ENCODE assay signal across 12 cellular contexts in the genomic region with DNA sequence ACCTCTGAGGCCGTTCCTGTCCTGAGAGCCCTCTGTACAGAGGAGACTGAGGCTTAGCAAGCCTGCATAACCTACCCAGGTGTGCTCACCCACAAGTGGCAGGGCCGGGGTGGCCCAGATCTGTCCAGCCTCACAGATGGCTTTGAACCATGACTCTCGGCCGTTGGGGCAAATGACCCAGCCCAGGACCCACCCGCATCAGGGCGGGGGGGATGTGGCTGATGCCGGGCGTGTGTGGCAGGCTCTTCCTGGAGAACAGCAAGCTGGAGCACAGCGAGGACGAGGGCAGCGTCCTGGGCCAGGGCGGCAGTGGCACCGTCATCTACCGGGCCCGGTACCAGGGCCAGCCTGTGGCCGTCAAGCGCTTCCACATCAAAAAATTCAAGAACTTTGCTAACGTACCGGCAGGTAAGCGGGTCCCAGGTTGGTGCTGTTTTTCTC.
"Had no signal": no experiment of that assay in that cellular context is flagged by ENCODE, and none has a peak within 500 bp of the region (broad histone marks: within the 10 kb centered on the region; RNA-seq: fewer than 3 reads in every experiment).

No MANE protein-coding gene starts in this region.

- H3K27me3 ChIP-seq: left lung, SJCRH30 had no signal

- H3K9me3 Mint-ChIP-seq: activated naive CD8-positive, alpha-beta T cell treated with anti-CD3 and anti-CD28 coated beads for 36 hours had no signal

- H3K27me3 Mint-ChIP-seq: activated naive CD8-positive, alpha-beta T cell treated with anti-CD3 and anti-CD28 coated beads for 36 hours had no signal

- H3K9me3 ChIP-seq: left lung, SJCRH30 had no signal

- H3K4me3 Mint-ChIP-seq: activated naive CD8-positive, alpha-beta T cell treated with anti-CD3 and anti-CD28 coated beads for 36 hours had no signal

- H3K36me3 Mint-ChIP-seq: activated naive CD8-positive, alpha-beta T cell treated with anti-CD3 and anti-CD28 coated beads for 36 hours had no signal

- ATAC-seq: esophagus mucosa, left lung had no signal

- H3K4me3 ChIP-seq: left lung, SJCRH30 had no signal

- H3K27ac Mint-ChIP-seq: activated naive CD8-positive, alpha-beta T cell treated with anti-CD3 and anti-CD28 coated beads for 36 hours had no signal

- H3K27ac ChIP-seq: left lung, SJCRH30 had no signal

- H3K4me1 Mint-ChIP-seq: activated naive CD8-positive, alpha-beta T cell treated with anti-CD3 and anti-CD28 coated beads for 36 hours had no signal

- DNase-seq: activated CD4-positive, alpha-beta T cell treated with anti-CD3 and anti-CD28 coated beads for 1 hour; activated gamma-delta T cell; activated naive CD8-positive, alpha-beta T cell treated with anti-CD3 and anti-CD28 coated beads for 36 hours; anterior cingulate cortex; cerebellar nuclear complex; mesendoderm; SJCRH30; small intestine; T1000; trophoblast cell had no signal
